ENCODE assay signal across 24 cellular contexts in the genomic region with DNA sequence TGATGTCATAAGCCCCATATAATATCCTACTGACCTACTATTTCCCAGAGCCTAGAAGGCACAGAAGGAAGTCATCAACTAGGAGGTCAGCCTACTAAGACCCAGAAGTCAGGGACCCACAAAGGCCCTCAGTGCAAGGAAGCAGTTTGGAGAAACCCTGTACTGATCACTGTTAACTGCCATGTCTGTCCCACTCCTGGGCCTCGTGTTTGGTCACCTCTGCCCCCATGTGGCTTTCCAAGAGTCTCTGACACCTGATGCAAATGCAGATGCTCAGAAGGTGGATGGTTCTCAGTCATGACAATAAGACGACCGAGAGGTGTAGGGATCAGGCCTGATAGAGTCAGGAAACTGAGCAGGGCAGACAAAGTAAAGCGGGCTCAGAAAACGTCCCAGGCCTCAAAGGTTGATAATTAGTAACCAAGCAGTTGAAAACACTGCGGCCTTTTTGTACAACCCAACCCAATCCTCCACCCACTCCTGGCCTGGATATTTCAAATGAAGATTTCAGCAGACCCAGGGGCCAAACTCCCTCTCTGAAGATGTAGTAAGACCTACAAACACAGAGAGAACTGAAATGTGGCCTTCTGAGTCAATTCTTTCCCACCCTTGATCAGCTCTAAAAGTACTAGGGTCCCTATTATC.
"Had no signal": no experiment of that assay in that cellular context is flagged by ENCODE, and none has a peak within 500 bp of the region (broad histone marks: within the 10 kb centered on the region; RNA-seq: fewer than 3 reads in every experiment).

No MANE protein-coding gene starts in this region.

- ATAC-seq: foreskin keratinocyte; left cardiac atrium; lower lobe of right lung; naive thymus-derived CD8-positive, alpha-beta T cell; pancreas; psoas muscle; right cardiac atrium; T-helper 17 cell had no signal

- H3K27me3 Mint-ChIP-seq: activated naive CD8-positive, alpha-beta T cell; activated T-cell treated with anti-CD3 and anti-CD28 coated beads, Interleukin-2, amount 50 U/mL, for 24 hours; naive thymus-derived CD8-positive, alpha-beta T cell; stimulated activated naive CD8-positive, alpha-beta T cell treated with anti-CD3 and anti-CD28 coated beads, Interleukin-15, Interleukin-2, amounts not matched to agents 100 ng/mL and 50 ng/mL, for 24 hours; T-helper 17 cell had no signal

- H3K4me1 Mint-ChIP-seq: naive thymus-derived CD8-positive, alpha-beta T cell had no signal

- DNase-seq: activated CD4-positive, CD25-positive, alpha-beta regulatory T cell treated with anti-CD3 and anti-CD28 coated beads, Interleukin-2, amount 50 U/mL, for 72 hours; activated CD8-positive, alpha-beta memory T cell treated with anti-CD3 and anti-CD28 coated beads for 24 hours; activated CD8-positive, alpha-beta memory T cell treated with anti-CD3 and anti-CD28 coated beads, Interleukin-2, amount 50 U/mL, for 4 hours; activated naive CD4-positive, alpha-beta T cell; activated T-cell treated with anti-CD3 and anti-CD28 coated beads, Interleukin-2, amount 50 U/mL, for 24 hours; cortex of kidney; erythroblast; foreskin keratinocyte; hippocampal formation; left cardiac atrium; lower lobe of right lung; naive thymus-derived CD8-positive, alpha-beta T cell; pancreas; psoas muscle; right cardiac atrium; stimulated activated CD4-positive, alpha-beta T cell treated with anti-CD3 and anti-CD28 coated beads, Interleukin-1b, Interleukin-23, amount 100 ng/mL, for 48 hours; substantia nigra; T-helper 17 cell had no signal

- H3K4me3 Mint-ChIP-seq: activated naive CD8-positive, alpha-beta T cell; activated T-cell treated with anti-CD3 and anti-CD28 coated beads, Interleukin-2, amount 50 U/mL, for 24 hours; naive thymus-derived CD8-positive, alpha-beta T cell; stimulated activated naive CD8-positive, alpha-beta T cell treated with anti-CD3 and anti-CD28 coated beads, Interleukin-15, Interleukin-2, amounts not matched to agents 100 ng/mL and 50 ng/mL, for 24 hours; T-helper 17 cell had no signal

- H3K9me3 ChIP-seq: breast epithelium, lower lobe of right lung, neutrophil, pancreas, psoas muscle, tibial artery had no signal

- H3K27me3 ChIP-seq: breast epithelium, foreskin keratinocyte, neutrophil, pancreas, tibial artery had no signal

- H3K27ac ChIP-seq: breast epithelium, foreskin keratinocyte, neutrophil, pancreas, psoas muscle, tibial artery had no signal

- H3K36me3 Mint-ChIP-seq: activated naive CD8-positive, alpha-beta T cell; naive thymus-derived CD8-positive, alpha-beta T cell had no signal

- H3K27ac Mint-ChIP-seq: activated naive CD8-positive, alpha-beta T cell; activated T-cell treated with anti-CD3 and anti-CD28 coated beads, Interleukin-2, amount 50 U/mL, for 24 hours; activated T-helper 2 cell treated with anti-CD3 and anti-CD28 coated beads, Interferon-gamma antibody, Interleukin-2, Interleukin-4, amounts not matched to agents 10 μg/mL and 5 μg/mL and 100 μg/mL, durations not matched to agents 14 hours and 24 hours and 36 hours; naive thymus-derived CD8-positive, alpha-beta T cell; stimulated activated naive CD8-positive, alpha-beta T cell treated with anti-CD3 and anti-CD28 coated beads, Interleukin-15, Interleukin-2, amounts not matched to agents 100 ng/mL and 50 ng/mL, for 24 hours; T-helper 17 cell had no signal

- H3K4me1 ChIP-seq: breast epithelium, foreskin keratinocyte, psoas muscle, tibial artery had no signal

- H3K36me3 ChIP-seq: breast epithelium, lower lobe of right lung, pancreas, tibial artery had no signal

- H3K9me3 Mint-ChIP-seq: activated T-cell treated with anti-CD3 and anti-CD28 coated beads, Interleukin-2, amount 50 U/mL, for 24 hours; activated T-helper 2 cell treated with anti-CD3 and anti-CD28 coated beads, Interferon-gamma antibody, Interleukin-2, Interleukin-4, amounts not matched to agents 10 μg/mL and 5 μg/mL and 100 μg/mL, durations not matched to agents 14 hours and 24 hours and 36 hours; naive thymus-derived CD8-positive, alpha-beta T cell; stimulated activated naive CD8-positive, alpha-beta T cell treated with anti-CD3 and anti-CD28 coated beads, Interleukin-15, Interleukin-2, amounts not matched to agents 100 ng/mL and 50 ng/mL, for 24 hours had no signal

- H3K4me3 ChIP-seq: breast epithelium, lower lobe of right lung, pancreas, psoas muscle, tibial artery had no signal
